ENCODE assay signal across 8 cellular contexts in the genomic region with DNA sequence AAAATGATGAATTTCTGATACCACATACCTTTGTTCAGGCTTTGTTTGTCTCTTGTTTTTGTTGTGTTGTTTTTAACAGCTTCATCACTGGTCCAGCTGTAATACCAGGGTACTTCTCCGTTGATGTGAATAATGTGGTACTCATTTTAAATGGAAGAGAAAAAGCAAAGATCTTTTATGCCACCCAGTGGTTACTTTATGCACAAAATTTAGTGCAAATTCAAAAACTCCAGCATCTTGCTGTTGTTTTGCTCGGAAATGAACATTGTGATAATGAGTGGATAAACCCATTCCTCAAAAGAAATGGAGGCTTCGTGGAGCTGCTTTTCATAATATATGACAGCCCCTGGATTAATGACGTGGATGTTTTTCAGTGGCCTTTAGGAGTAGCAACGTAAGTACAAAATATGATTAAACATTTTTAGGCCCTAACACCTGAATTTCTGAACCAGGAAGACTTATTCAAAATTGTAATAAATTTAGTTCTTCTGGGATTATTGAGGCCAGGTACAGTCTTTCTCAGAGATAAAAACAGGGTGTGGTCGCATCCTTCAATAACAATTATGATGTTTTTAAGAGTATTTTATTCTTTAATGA. TPM values are rescaled to one million over a fixed set of nuclear protein-coding genes. Genes with fewer than 3 reads are reported as not detected.
DNase-seq lines count a peak whose midpoint lies in the region; ATAC-seq and TF ChIP-seq lines count a peak whose summit lies in the region.

No MANE protein-coding gene starts in this region.

- peak; percentile 59 for TF ChIP-seq CTCF in MCF 10A (IDR thresholded peaks at IDR 0.05; ENCODE audit: unreplicated experiment)

- H3K27ac Mint-ChIP-seq in MCF 10A (ENCODE audit: low read depth, unreplicated experiment), result no peak overlapping the region

- intact Hi-C loops in MCF 10A (cut with micrococcal nuclease), result loop anchor here (2.0 kb wide), 1 partner anchor 699 kb away; no protein-coding TSS in a partner anchor

- DNase-seq in AG20443 (ENCODE audit: low spot score), result peak; percentile 55
- peak; percentile 60 for DNase-seq in NCI-H2107 treated with DMSO at 0.1 percent for 48 hours (lab: John Stamatoyannopoulos, UW; ENCODE audit: unreplicated experiment)
- DNase-seq in MCF 10A (ENCODE audit: unreplicated experiment), result peak; percentile 23
- peak; percentile 41 to 47 for DNase-seq in lung microvascular endothelial cell (ENCODE audit: low read depth in 2 of 2)

- POLR2A ChIA-PET in MCF 10A (lab: Yijun Ruan, JAX), result interaction anchor here (1.3 to 1.4 kb wide), 2 partner anchors 10 to 11 kb away, joined by 3 read pairs; no protein-coding TSS in a partner anchor

- no peak overlapping the region for H3K4me3 Mint-ChIP-seq in MCF 10A (ENCODE audit: unreplicated experiment)

- H3K36me3 Mint-ChIP-seq in MCF 10A (ENCODE audit: insufficient read depth, unreplicated experiment), result peaks cover 9% of the 10 kb centered on the region

- ATAC-seq in GM19043 (IDR thresholded peaks at IDR 0.05; ENCODE audit: low read depth, unreplicated experiment), result peak; percentile 46
- no peak for ATAC-seq in HG02642 (IDR thresholded peaks at IDR 0.05; ENCODE audit: poor library complexity, unreplicated experiment)
- no peak for ATAC-seq in HG03439 (IDR thresholded peaks at IDR 0.05; ENCODE audit: unreplicated experiment)
- ATAC-seq in HG03025 (IDR thresholded peaks at IDR 0.05; ENCODE audit: low FRiP score, unreplicated experiment), result no peak

- no peaks in the 10 kb centered on the region for H3K27me3 Mint-ChIP-seq in MCF 10A (ENCODE audit: insufficient read depth, unreplicated experiment)

- CTCF ChIA-PET in MCF 10A (lab: Yijun Ruan, JAX), result interaction anchor here (0.8 to 2.2 kb wide), 17 partner anchors 9 to 698 kb away, joined by 3 to 13 read pairs (median 5); no protein-coding TSS in a partner anchor

- peaks cover 6% of the 10 kb centered on the region for H3K4me1 Mint-ChIP-seq in MCF 10A (ENCODE audit: insufficient read depth, unreplicated experiment)

- H3K9me3 Mint-ChIP-seq in MCF 10A (ENCODE audit: unreplicated experiment), result no peaks in the 10 kb centered on the region

- BruUV-seq in MCF 10A (replicated peaks; lab: Mats Ljungman, UMichigan), result no TSS peak

RNA-seq across cellular contexts. Expression of gene RXYLT1, which starts 22.4 kb away (rescaled TPM):
- 21.1 and 26.7 TPM in 2 replicates for total RNA-seq in MCF 10A (2022)
- 7.4 and 8.5 TPM in 2 replicates for total RNA-seq in lung microvascular endothelial cell

RNA-seq across cellular contexts. Expression of gene SRGAP1, which starts 42.4 kb away (rescaled TPM):
- total RNA-seq in MCF 10A (2022) (65.0 and 66.7 TPM in 2 replicates), lung microvascular endothelial cell (1.3 and 2.2 TPM in 2 replicates)

Comparison
In these comparisons a context has a peak if more than half of its experiments do, and no peak if none do; other contexts are left out.
1. RNA of gene SRGAP1, which starts 42.4 kb away (total RNA-seq): 65.0 to 66.7 TPM in MCF 10A; 1.3 to 2.2 TPM in lung microvascular endothelial cell; every median in the first group is over 10 times any median in the second.
2. Peak in every context shown above with its lines, with median percentiles within 50 percentile points of each other: DNase-seq.